ENCODE assay signal across 8 cellular contexts in genomic region chr5:5497132-5497748, GRCh38.
DNase-seq lines count a peak whose midpoint lies in the region; ATAC-seq, FAIRE-seq and TF ChIP-seq lines count a peak whose summit lies in the region.

No MANE protein-coding gene starts in this region.

- POLR2A ChIA-PET in GM12878 (lab: Charles Lee): no interaction called here

- no peaks in the 10 kb centered on the region for H4K20me1 ChIP-seq in GM12878 (ENCODE audit: control insufficient read depth, insufficient read depth)

- H3K4me2 ChIP-seq in GM12878 (ENCODE audit: control insufficient read depth, insufficient read depth): no peak overlapping the region

- WGBS in GM12878 (ENCODE audit: insufficient coverage, insufficient replicate concordance, low lambda C conversion rate, missing lambda C conversion rate): 34% methylated on average over 12 of the region's 12 CpGs

- intact Hi-C loops in GM12878 (cut with micrococcal nuclease; ENCODE audit: unreplicated experiment): loop anchor here (1.0 to 10.0 kb wide), 6 partner anchors 258 to 1248 kb away; no protein-coding TSS in a partner anchor

- no peaks in the 10 kb centered on the region for H3K79me2 ChIP-seq in GM12878 (ENCODE audit: control insufficient read depth, insufficient read depth, low read length)

- in situ Hi-C loops in GM12878 (cut with MboI): loop anchor here (25.0 kb wide), 1 partner anchor 1090 kb away; no protein-coding TSS in a partner anchor

- peak; percentile 87 for TF ChIP-seq RAD21 in GM12878 (IDR thresholded peaks at IDR 0.05; ENCODE audit: insufficient read depth, low read depth, low read length)

- DNase-seq in AG09319 (ENCODE audit: extremely low read depth, low read depth) (peak; percentile 8), GM12891 (ENCODE audit: insufficient read length, low spot score) (peak; percentile 43), NCI-H748 (lab: John Stamatoyannopoulos, UW; ENCODE audit: unreplicated experiment) (peak; percentile 88), GM12878 (ENCODE audit: low read depth, low spot score) (no peak), iPS-NIHi7 (ENCODE audit: extremely low spot score) (peak; percentile 78), KG1 (lab: John Stamatoyannopoulos, UW) (no peak)
- peak; percentile 27 for DNase-seq in stimulated activated naive CD8-positive, alpha-beta T cell treated with anti-CD3 and anti-CD28 coated beads, Interleukin-15, Interleukin-2, amounts not matched to agents 100 U/mL and 50 U/mL, for 24 hours

- CTCF ChIA-PET in GM12878 (lab: Yijun Ruan, JAX): interaction anchor here (0.6 to 2.5 kb wide), 27 partner anchors 10 to 1212 kb away, joined by 3 to 27 read pairs (median 4); no protein-coding TSS in a partner anchor

- no peak overlapping the region for H3K4me3 ChIP-seq in GM12878

- H3K4me1 ChIP-seq in GM12878 (ENCODE audit: control insufficient read depth, insufficient read depth, low read length): no peaks in the 10 kb centered on the region; the same call in 1 of the 2 replicates

- no peak overlapping the region for H2AFZ ChIP-seq in GM12878 (ENCODE audit: control insufficient read depth, low read depth, low read length)

- SMC1A ChIA-PET in GM12878 (lab: Charles Lee; ENCODE audit: uncharacterized antibody, unreplicated experiment): interaction anchor here (1.0 to 2.5 kb wide), 8 partner anchors 194 to 1080 kb away, joined by 3 to 19 read pairs (median 4); no protein-coding TSS in a partner anchor

- FAIRE-seq in GM12891 (lab: Jason Lieb, UNC) (no peak), GM12878 (lab: Jason Lieb, UNC) (no peak)

- no peaks in the 10 kb centered on the region for H3K9me3 ChIP-seq in GM12878 (replicated peaks; ENCODE audit: control insufficient read depth, insufficient read depth, low read length)

- H3K27me3 ChIP-seq in GM12878 (replicated peaks in 1 of 2; ENCODE audit: control insufficient read depth in 2 of 2, insufficient read depth in 2 of 2, low read length in 1 of 2): no peaks in the 10 kb centered on the region

- H3K36me3 ChIP-seq in GM12878 (ENCODE audit: control insufficient read depth in 2 of 2, insufficient read depth in 2 of 2, low read length in 1 of 2): no peaks in the 10 kb centered on the region

- no peak overlapping the region for H3K9ac ChIP-seq in GM12878 (ENCODE audit: control insufficient read depth, insufficient read depth, low read length)

- TF ChIP-seq CTCF in AG09319 (IDR thresholded peaks at IDR 0.05; ENCODE audit: low read depth, low read length): peak; percentile 83
- peak; percentile 69 to 82 (median 71) for TF ChIP-seq CTCF in GM12878 (IDR thresholded peaks at IDR 0.05 in 2 of 3, conservative IDR thresholded peaks at IDR 0.05 in 1 of 3; ENCODE audit: control insufficient read depth in 2 of 3, extremely low read depth in 1 of 3, insufficient read depth in 1 of 3, low read depth in 3 of 3, low read length in 3 of 3)

- no peak for TF ChIP-seq EP300 in GM12878 (IDR thresholded peaks at IDR 0.05; ENCODE audit: borderline replicate concordance in 1 of 2, control insufficient read depth in 1 of 2, low read depth in 2 of 2, low read length in 2 of 2)

- TF ChIP-seq POLR2A in GM12891 (IDR thresholded peaks at IDR 0.05; ENCODE audit: low read depth, low read length) (no peak), GM12878 (IDR thresholded peaks at IDR 0.05; ENCODE audit: low read depth, low read length) (no peak)

- RAD21 ChIA-PET in GM12878 (lab: Charles Lee; ENCODE audit: unreplicated experiment): interaction anchor here (0.6 to 1.4 kb wide), 8 partner anchors 10 to 1248 kb away, joined by 3 to 4 read pairs (median 3); no protein-coding TSS in a partner anchor

- no peak overlapping the region for H3K27ac ChIP-seq in GM12878 (ENCODE audit: control insufficient read depth, insufficient read depth)

- ATAC-seq in HG03565 (IDR thresholded peaks at IDR 0.05; ENCODE audit: unreplicated experiment): peak; percentile 42
- peak; percentile 64 for ATAC-seq in GM12878
- no peak for ATAC-seq in stimulated activated naive CD8-positive, alpha-beta T cell treated with anti-CD3 and anti-CD28 coated beads, Interleukin-15, Interleukin-2, amounts not matched to agents 100 U/mL and 50 U/mL, for 24 hours

- BruUV-seq in GM12878 (replicated peaks; lab: Mats Ljungman, UMichigan): no TSS peak

TF ChIP-seq in GM12891, 5 proteins besides CTCF, POLR2A, EP300 and RAD21:
- TF ChIP-seq POU2F2 (IDR thresholded peaks at IDR 0.05; ENCODE audit: low read depth, low read length): no peak
- TF ChIP-seq TAF1 (IDR thresholded peaks at IDR 0.05; ENCODE audit: low read depth, low read length): no peak
- no peak for TF ChIP-seq POLR2AphosphoS5 (IDR thresholded peaks at IDR 0.05; ENCODE audit: low read depth, low read length)
- no peak for TF ChIP-seq SPI1 (IDR thresholded peaks at IDR 0.05; ENCODE audit: low read depth, low read length)

TF ChIP-seq in GM12878, 131 proteins besides CTCF, POLR2A, EP300 and RAD21:
- TF ChIP-seq JUND (IDR thresholded peaks at IDR 0.05; ENCODE audit: low read depth, low read length) (no peak), SREBF2 (IDR thresholded peaks at IDR 0.05; ENCODE audit: low read length) (no peak), SMC3 (IDR thresholded peaks at IDR 0.05; ENCODE audit: borderline replicate concordance, low read length) (peak; percentile 76), BHLHE40 (IDR thresholded peaks at IDR 0.05; ENCODE audit: borderline replicate concordance in 1 of 2, low read depth in 2 of 2, low read length in 1 of 2) (peak; percentile 28 to 29; a peak in 1 of 4 replicates), RAD51 (IDR thresholded peaks at IDR 0.05) (peak; percentile 58; the same call in 1 of the 2 replicates), YY1 (IDR thresholded peaks at IDR 0.05; ENCODE audit: low read depth, low read length) (0 out of 2 replicates have a peak, but pooled peaks have one; percentile 20), USF2 (IDR thresholded peaks at IDR 0.05; ENCODE audit: borderline replicate concordance, low read depth, low read length) (peak; percentile 24; the same call in 1 of the 2 replicates)
- TF ChIP-seq, protein P1, sequence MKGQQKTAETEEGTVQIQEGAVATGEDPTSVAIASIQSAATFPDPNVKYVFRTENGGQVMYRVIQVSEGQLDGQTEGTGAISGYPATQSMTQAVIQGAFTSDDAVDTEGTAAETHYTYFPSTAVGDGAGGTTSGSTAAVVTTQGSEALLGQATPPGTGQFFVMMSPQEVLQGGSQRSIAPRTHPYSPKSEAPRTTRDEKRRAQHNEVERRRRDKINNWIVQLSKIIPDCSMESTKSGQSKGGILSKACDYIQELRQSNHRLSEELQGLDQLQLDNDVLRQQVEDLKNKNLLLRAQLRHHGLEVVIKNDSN (IDR thresholded peaks at IDR 0.05; ENCODE audit: borderline replicate concordance, extremely low read length, insufficient read depth, low read depth, low read length): peak; percentile 52
- TF ChIP-seq, protein P2, sequence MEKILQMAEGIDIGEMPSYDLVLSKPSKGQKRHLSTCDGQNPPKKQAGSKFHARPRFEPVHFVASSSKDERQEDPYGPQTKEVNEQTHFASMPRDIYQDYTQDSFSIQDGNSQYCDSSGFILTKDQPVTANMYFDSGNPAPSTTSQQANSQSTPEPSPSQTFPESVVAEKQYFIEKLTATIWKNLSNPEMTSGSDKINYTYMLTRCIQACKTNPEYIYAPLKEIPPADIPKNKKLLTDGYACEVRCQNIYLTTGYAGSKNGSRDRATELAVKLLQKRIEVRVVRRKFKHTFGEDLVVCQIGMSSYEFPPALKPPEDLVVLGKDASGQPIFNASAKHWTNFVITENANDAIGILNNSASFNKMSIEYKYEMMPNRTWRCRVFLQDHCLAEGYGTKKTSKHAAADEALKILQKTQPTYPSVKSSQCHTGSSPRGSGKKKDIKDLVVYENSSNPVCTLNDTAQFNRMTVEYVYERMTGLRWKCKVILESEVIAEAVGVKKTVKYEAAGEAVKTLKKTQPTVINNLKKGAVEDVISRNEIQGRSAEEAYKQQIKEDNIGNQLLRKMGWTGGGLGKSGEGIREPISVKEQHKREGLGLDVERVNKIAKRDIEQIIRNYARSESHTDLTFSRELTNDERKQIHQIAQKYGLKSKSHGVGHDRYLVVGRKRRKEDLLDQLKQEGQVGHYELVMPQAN (conservative IDR thresholded peaks at IDR 0.05): no peak
- TF ChIP-seq, protein P3, sequence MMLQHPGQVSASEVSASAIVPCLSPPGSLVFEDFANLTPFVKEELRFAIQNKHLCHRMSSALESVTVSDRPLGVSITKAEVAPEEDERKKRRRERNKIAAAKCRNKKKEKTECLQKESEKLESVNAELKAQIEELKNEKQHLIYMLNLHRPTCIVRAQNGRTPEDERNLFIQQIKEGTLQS (IDR thresholded peaks at IDR 0.05; ENCODE audit: borderline replicate concordance, extremely low read depth, low read depth, low read length): peak; percentile 41; the same call in 1 of the 2 replicates

Comparison
In these comparisons a context has a peak if more than half of its experiments do, and no peak if none do; other contexts are left out.
1. DNase-seq: peak in AG09319 (single experiment), GM12891 (single experiment), NCI-H748 (single experiment), iPS-NIHi7 (single experiment) and stimulated activated naive CD8-positive, alpha-beta T cell treated with anti-CD3 and anti-CD28 coated beads, Interleukin-15, Interleukin-2, amounts not matched to agents 100 U/mL and 50 U/mL, for 24 hours (single experiment); none in GM12878 (single experiment) and KG1 (single experiment).